In genomic region chr10:45580371-45580770, GRCh38 we compare ENCODE assay signal across 8 cellular contexts.
DNase-seq lines count a peak whose midpoint lies in the region; ATAC-seq and TF ChIP-seq lines count a peak whose summit lies in the region.

No MANE protein-coding gene starts in this region.

- H2AFZ ChIP-seq in DND-41 (ENCODE audit: low read depth, low read length) = peak overlapping the region; percentile 60
- H2AFZ ChIP-seq in mesenchymal stem cell (ENCODE audit: low read depth, low read length) = no peak overlapping the region

- H3K9ac ChIP-seq in DND-41 (ENCODE audit: low read depth, low read length) = peak overlapping the region; percentile 26
- H3K9ac ChIP-seq in mesenchymal stem cell (ENCODE audit: low read length) = no peak overlapping the region

- intact Hi-C loops in esophagus squamous epithelium (cut with DNase I) = no loop called here

- H2BK15ac ChIP-seq in mesenchymal stem cell (ENCODE audit: low read depth, poor library complexity, severe bottlenecking) = no peak overlapping the region

- no peak overlapping the region for H3K14ac ChIP-seq in mesenchymal stem cell (ENCODE audit: low read length in 2 of 2)

- H3K4ac ChIP-seq in mesenchymal stem cell (ENCODE audit: low read depth in 1 of 2, low read length in 2 of 2) = no peak overlapping the region

- TF ChIP-seq CTCF in DND-41 (IDR thresholded peaks at IDR 0.05; ENCODE audit: borderline replicate concordance, extremely low read depth, low read length, poor library complexity, severe bottlenecking) (no peak), esophagus squamous epithelium (IDR thresholded peaks at IDR 0.05) (no peak), tibial nerve (IDR thresholded peaks at IDR 0.05) (no peak)

- DNase-seq in DND-41 (no peak), KG1 (lab: John Stamatoyannopoulos, UW) (peak; percentile 21), esophagus squamous epithelium (lab: John Stamatoyannopoulos, UW) (no peak), AG08395 (ENCODE audit: low spot score) (no peak), mesenchymal stem cell (no peak), tibial nerve (ENCODE audit: low spot score in 2 of 2) (no peak)

- no peaks in the 10 kb centered on the region for H3K9me3 ChIP-seq in DND-41 (ENCODE audit: insufficient read depth, low read length, severe bottlenecking)
- H3K9me3 ChIP-seq in esophagus squamous epithelium = no peaks in the 10 kb centered on the region
- H3K9me3 ChIP-seq in mesenchymal stem cell (ENCODE audit: control insufficient read depth, low read length) = no peaks in the 10 kb centered on the region
- peaks cover 0 to 7% (median 2%) of the 10 kb centered on the region in 4 donors for H3K9me3 ChIP-seq in tibial nerve

- 28 to 30% methylated on average over 3 of the region's 3 CpGs for WGBS in esophagus squamous epithelium, 2 donors
- WGBS in mesenchymal stem cell = 98% methylated on average over 3 of the region's 3 CpGs
- WGBS in tibial nerve, 2 donors = 70 to 75% methylated on average over 3 of the region's 3 CpGs

- H3K4me2 ChIP-seq in DND-41 (ENCODE audit: insufficient read depth, low read length) (peak overlapping the region; percentile 67), mesenchymal stem cell (ENCODE audit: low read length, poor library complexity, severe bottlenecking) (no peak overlapping the region)

- H3K18ac ChIP-seq in mesenchymal stem cell (ENCODE audit: low read depth in 1 of 2, low read length in 2 of 2) = no peak overlapping the region

- H3K79me2 ChIP-seq in DND-41 (ENCODE audit: insufficient read depth, low read length) = peaks cover 17% of the 10 kb centered on the region

- no peak for TF ChIP-seq POLR2A in esophagus squamous epithelium (IDR thresholded peaks at IDR 0.05)
- no peak for TF ChIP-seq POLR2A in tibial nerve (IDR thresholded peaks at IDR 0.05)

- no peak overlapping the region for H4K91ac ChIP-seq in mesenchymal stem cell (ENCODE audit: low read length)

- H2BK5ac ChIP-seq in mesenchymal stem cell (ENCODE audit: low read depth, low read length, poor library complexity, severe bottlenecking) = no peak overlapping the region

- peaks cover 22% of the 10 kb centered on the region for H3K4me1 ChIP-seq in DND-41 (ENCODE audit: insufficient read depth, low read length)
- peaks cover 0 to 24% (median 9%) of the 10 kb centered on the region in 3 donors for H3K4me1 ChIP-seq in esophagus squamous epithelium
- H3K4me1 ChIP-seq in mesenchymal stem cell (ENCODE audit: control insufficient read depth, insufficient read depth, low read depth, low read length) = peaks cover 1% of the 10 kb centered on the region
- peaks cover 0 to 14% (median 2%) of the 10 kb centered on the region in 4 donors for H3K4me1 ChIP-seq in tibial nerve

- ATAC-seq in DND-41 (ENCODE audit: insufficient read depth, low read depth) = peak; percentile 68
- peak; percentile 46 for ATAC-seq in GM21367 (IDR thresholded peaks at IDR 0.05; ENCODE audit: unreplicated experiment)
- no peak for ATAC-seq in SK-N-SH treated with all-trans-retinoic acid at 6 μM for 48 hours

- no peak overlapping the region for H2BK120ac ChIP-seq in mesenchymal stem cell (ENCODE audit: low read depth, low read length)

- H3K36me3 ChIP-seq in DND-41 (ENCODE audit: insufficient read depth, low read length) (no peaks in the 10 kb centered on the region), esophagus squamous epithelium (no peaks in the 10 kb centered on the region), mesenchymal stem cell (ENCODE audit: control insufficient read depth in 1 of 2, insufficient read depth in 2 of 2, low read depth in 1 of 2, low read length in 2 of 2) (no peaks in the 10 kb centered on the region), tibial nerve (peaks cover 0 to 7% (median 0%) of the 10 kb centered on the region in 3 donors)

- peak overlapping the region; percentile 14 to 47; a peak in 3 of 4 replicates for H3K4me3 ChIP-seq in DND-41 (ENCODE audit: low read depth in 1 of 2, low read length in 2 of 2)
- peak overlapping the region in 3 of 4 donors; percentile 13 to 54 (median 19) for H3K4me3 ChIP-seq in esophagus squamous epithelium
- H3K4me3 ChIP-seq in mesenchymal stem cell (ENCODE audit: insufficient read depth in 1 of 2, low read depth in 1 of 2, low read length in 2 of 2) = peak overlapping the region in 1 of 2 experiments; percentile 34
- peak overlapping the region in 2 of 4 donors; percentile 2 to 8 for H3K4me3 ChIP-seq in tibial nerve

- H3K27ac ChIP-seq in DND-41 (ENCODE audit: low read length) (peak overlapping the region; percentile 58), esophagus squamous epithelium (peak overlapping the region in 3 of 4 donors; percentile 5 to 62 (median 47)), mesenchymal stem cell (ENCODE audit: low read length, poor library complexity, severe bottlenecking) (no peak overlapping the region), tibial nerve (peak overlapping the region in 1 of 4 donors; percentile 61)

- H2BK12ac ChIP-seq in mesenchymal stem cell (ENCODE audit: low read length in 2 of 2) = no peak overlapping the region

- no peaks in the 10 kb centered on the region; the same call in 1 of the 2 replicates for H4K20me1 ChIP-seq in DND-41 (ENCODE audit: insufficient read depth, low read length)

- peaks cover 19% of the 10 kb centered on the region for H3K79me1 ChIP-seq in mesenchymal stem cell (replicated peaks; ENCODE audit: low read length, poor library complexity, severe bottlenecking)

- H3K23ac ChIP-seq in mesenchymal stem cell (ENCODE audit: low read length in 2 of 2) = no peak overlapping the region

- no peak for TF ChIP-seq EP300 in tibial nerve (IDR thresholded peaks at IDR 0.05)

- no peaks in the 10 kb centered on the region for H3K27me3 ChIP-seq in DND-41 (ENCODE audit: insufficient read depth, low read length, poor library complexity)
- no peaks in the 10 kb centered on the region for H3K27me3 ChIP-seq in esophagus squamous epithelium
- H3K27me3 ChIP-seq in mesenchymal stem cell (ENCODE audit: control insufficient read depth in 1 of 2, insufficient read depth in 1 of 2, low read length in 2 of 2) = no peaks in the 10 kb centered on the region
- no peaks in the 10 kb centered on the region for H3K27me3 ChIP-seq in tibial nerve

- no peak overlapping the region for H2AK5ac ChIP-seq in mesenchymal stem cell (ENCODE audit: low read length, severe bottlenecking)

- H4K8ac ChIP-seq in mesenchymal stem cell (ENCODE audit: low read length) = no peak overlapping the region

TF ChIP-seq in SK-N-SH treated with all-trans-retinoic acid at 6 μM for 48 hours, 23 proteins besides CTCF, POLR2A, EP300 and RAD21 (continues in another document):
- no peak for TF ChIP-seq ISL1 (CRISPR knock-in tag; IDR thresholded peaks at IDR 0.05)
- TF ChIP-seq ZNF70 (CRISPR knock-in tag; IDR thresholded peaks at IDR 0.05) = no peak
- no peak for TF ChIP-seq GLIS3 (CRISPR knock-in tag; IDR thresholded peaks at IDR 0.05)
- TF ChIP-seq TSHZ2 (CRISPR knock-in tag; IDR thresholded peaks at IDR 0.05) = no peak
- TF ChIP-seq CSRNP3 (CRISPR knock-in tag; IDR thresholded peaks at IDR 0.05) = no peak
- no peak for TF ChIP-seq ESRRG (CRISPR knock-in tag; IDR thresholded peaks at IDR 0.05)
- no peak for TF ChIP-seq POU6F1 (CRISPR knock-in tag; IDR thresholded peaks at IDR 0.05; ENCODE audit: borderline replicate concordance, low read depth)
